ENCODE assay signal across 10 cellular contexts in the genomic region with DNA sequence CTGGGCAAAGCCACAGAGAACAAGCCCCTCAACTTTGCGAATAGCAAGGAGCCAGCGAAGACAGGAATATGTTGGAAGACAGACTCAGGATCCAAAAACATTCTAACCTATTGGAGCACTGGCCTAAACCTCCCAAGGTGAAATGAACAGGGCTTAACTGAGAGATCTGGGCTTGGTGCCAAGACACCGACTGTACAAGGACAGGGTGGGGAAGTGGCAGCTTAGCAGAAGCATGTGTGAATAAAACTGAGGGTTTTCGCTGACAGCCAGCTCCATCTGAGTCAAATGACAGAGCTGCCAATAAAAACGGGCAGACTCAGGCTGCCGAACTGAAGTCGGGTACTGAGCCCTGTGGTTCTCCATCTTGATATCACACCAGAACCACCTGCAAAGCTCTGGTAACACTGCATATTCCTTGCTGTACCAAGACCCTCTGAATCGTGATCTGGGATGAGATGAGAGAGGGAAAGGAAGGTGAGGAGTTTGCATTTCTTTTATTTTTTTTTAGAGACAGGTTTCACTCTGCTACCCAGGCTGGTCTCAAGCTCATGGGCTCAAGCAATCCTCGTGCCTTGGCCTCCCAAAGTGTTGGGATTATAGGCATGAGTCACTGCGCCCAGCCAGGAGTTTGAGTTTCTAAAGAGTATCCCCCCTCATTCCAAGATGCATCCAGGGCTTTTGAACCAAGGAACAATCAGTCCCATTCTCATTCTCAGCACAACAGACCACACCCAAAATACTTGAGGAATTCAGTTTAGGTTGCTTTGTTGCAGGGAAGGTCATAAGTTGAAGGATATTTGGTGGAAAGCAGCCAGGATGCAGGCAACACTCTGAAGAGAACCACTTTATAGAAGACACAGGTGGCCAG. TPM values are rescaled to one million over a fixed set of nuclear protein-coding genes. Genes with fewer than 3 reads are reported as not detected.
DNase-seq lines count a peak whose midpoint lies in the region; ATAC-seq and TF ChIP-seq lines count a peak whose summit lies in the region.
"Had no signal": no experiment of that assay in that cellular context is flagged by ENCODE, and none has a peak within 500 bp of the region (broad histone marks: within the 10 kb centered on the region; RNA-seq: fewer than 3 reads in every experiment).

No MANE protein-coding gene starts in this region.

- no peaks in the 10 kb centered on the region for H3K79me2 ChIP-seq in OCI-LY3 (ENCODE audit: low read length)

- peaks cover 24% of the 10 kb centered on the region for H3K4me1 ChIP-seq in CD4-positive, alpha-beta memory T cell (ENCODE audit: insufficient read depth, low read length)
- peaks cover 42% of the 10 kb centered on the region for H3K4me1 ChIP-seq in OCI-LY3 (ENCODE audit: low read length)
- H3K4me1 ChIP-seq in upper lobe of right lung: peaks cover 20% of the 10 kb centered on the region

- H3K4me3 ChIP-seq in CD4-positive, alpha-beta memory T cell (ENCODE audit: low read length in 2 of 2): no peak overlapping the region
- H3K4me3 ChIP-seq in OCI-LY3 (ENCODE audit: low read length) (no peak overlapping the region), upper lobe of right lung (no peak overlapping the region)
- H3K4me3 ChIP-seq: tibial artery had no signal

- peak overlapping the region in 6 of 8 donors; percentile 4 to 55 (median 34) for H3K4me3 Mint-ChIP-seq in CD4-positive, alpha-beta memory T cell
- no peak overlapping the region for H3K4me3 Mint-ChIP-seq in mesothelial cell of epicardium

- no peaks in the 10 kb centered on the region for H3K36me3 Mint-ChIP-seq in CD4-positive, alpha-beta memory T cell
- no peaks in the 10 kb centered on the region for H3K36me3 Mint-ChIP-seq in mesothelial cell of epicardium

- H3K9me3 ChIP-seq in CD4-positive, alpha-beta memory T cell (ENCODE audit: control insufficient read depth in 1 of 2, low read length in 2 of 2): no peaks in the 10 kb centered on the region
- H3K9me3 ChIP-seq in OCI-LY3 (ENCODE audit: insufficient read depth, low read length) (no peaks in the 10 kb centered on the region), upper lobe of right lung (no peaks in the 10 kb centered on the region)
- H3K9me3 ChIP-seq: tibial artery had no signal

- no peaks in the 10 kb centered on the region for H3K27me3 ChIP-seq in CD4-positive, alpha-beta memory T cell (ENCODE audit: insufficient read depth, low read length)
- H3K27me3 ChIP-seq in OCI-LY3 (ENCODE audit: low read depth, low read length): peaks cover 36% of the 10 kb centered on the region
- no peaks in the 10 kb centered on the region for H3K27me3 ChIP-seq in upper lobe of right lung

- H3K27ac Mint-ChIP-seq in CD4-positive, alpha-beta memory T cell: peak overlapping the region in 5 of 7 donors; percentile 8 to 80 (median 66)
- no peak overlapping the region for H3K27ac Mint-ChIP-seq in mesothelial cell of epicardium

- POLR2A ChIA-PET in CD4-positive, alpha-beta memory T cell (lab: Charles Lee; ENCODE audit: partially characterized antibody): interaction anchor here (0.6 to 1.9 kb wide), 3 partner anchors 8 to 42 kb away, joined by 3 to 9 read pairs (median 3); partner anchors contain the start of gene INAFM2

- peak overlapping the region; percentile 19 for H3K4me2 ChIP-seq in OCI-LY3 (ENCODE audit: low read length)

- CTCF ChIA-PET in CD4-positive, alpha-beta memory T cell (lab: Charles Lee; ENCODE audit: partially characterized antibody): interaction anchor here (0.6 to 23.8 kb wide), 5 partner anchors 9 to 83 kb away, joined by 5 to 634 read pairs (median 94); partner anchors contain the start of genes ANKRD63, CCDC9B and INAFM2

- ATAC-seq in upper lobe of right lung: peak; percentile 74
- ATAC-seq in GM21786 (IDR thresholded peaks at IDR 0.05; ENCODE audit: unreplicated experiment): no peak

- no peak overlapping the region for H3K27ac ChIP-seq in CD4-positive, alpha-beta memory T cell (ENCODE audit: low read depth, low read length)
- no peak overlapping the region for H3K27ac ChIP-seq in OCI-LY3 (ENCODE audit: low read length)
- no peak overlapping the region for H3K27ac ChIP-seq in upper lobe of right lung
- H3K27ac ChIP-seq: tibial artery had no signal

- TF ChIP-seq CTCF in OCI-LY3 (IDR thresholded peaks at IDR 0.05; ENCODE audit: low read depth, low read length): no peak
- no peak for TF ChIP-seq CTCF in upper lobe of right lung (IDR thresholded peaks at IDR 0.05)
- TF ChIP-seq CTCF in mesothelial cell of epicardium (IDR thresholded peaks at IDR 0.05; ENCODE audit: unreplicated experiment): no peak

- H3K9ac ChIP-seq in OCI-LY3 (ENCODE audit: low read length): no peak overlapping the region

- H4K20me1 ChIP-seq in OCI-LY3 (ENCODE audit: insufficient read depth, low read length): no peaks in the 10 kb centered on the region

- no peaks in the 10 kb centered on the region for H3K9me3 Mint-ChIP-seq in CD4-positive, alpha-beta memory T cell
- H3K9me3 Mint-ChIP-seq in mesothelial cell of epicardium: no peaks in the 10 kb centered on the region

- peak; percentile 41 to 66 (median 45) for DNase-seq in CD4-positive, alpha-beta memory T cell
- DNase-seq in KBM-7: peak; percentile 85
- DNase-seq in glomerular visceral epithelial cell (ENCODE audit: extremely low spot score): peak; percentile 53
- DNase-seq in upper lobe of right lung: peak; percentile 77
- DNase-seq in mesothelial cell of epicardium (ENCODE audit: low spot score in 2 of 2, unreplicated experiment in 2 of 2): no peak
- DNase-seq in germinal center (ENCODE audit: low spot score): no peak

- in situ Hi-C loops in KBM-7 (cut with MboI; ENCODE audit: low pct_unique_long_range_greater_than_20kb, low sequenced_read_pairs): no loop called here

- H2AFZ ChIP-seq in OCI-LY3 (ENCODE audit: low read depth, low read length): no peak overlapping the region

- no peaks in the 10 kb centered on the region for H3K36me3 ChIP-seq in CD4-positive, alpha-beta memory T cell (ENCODE audit: insufficient read depth, low read length)
- H3K36me3 ChIP-seq in OCI-LY3 (replicated peaks; ENCODE audit: low read depth, low read length) (no peaks in the 10 kb centered on the region), upper lobe of right lung (no peaks in the 10 kb centered on the region)
- H3K36me3 ChIP-seq: tibial artery had no signal

- peaks cover 0 to 3% of the 10 kb centered on the region in 2 donors for H3K27me3 Mint-ChIP-seq in CD4-positive, alpha-beta memory T cell
- peaks cover 27% of the 10 kb centered on the region for H3K27me3 Mint-ChIP-seq in mesothelial cell of epicardium (ENCODE audit: low read depth)

- H3K4me1 Mint-ChIP-seq in CD4-positive, alpha-beta memory T cell: peaks cover 16 to 28% (median 21%) of the 10 kb centered on the region in 4 donors
- H3K4me1 Mint-ChIP-seq in mesothelial cell of epicardium: peaks cover 21% of the 10 kb centered on the region

- intact Hi-C loops in CD4-positive, alpha-beta memory T cell (cut with micrococcal nuclease): no loop called here
- intact Hi-C loops in upper lobe of right lung (cut with DNase I): no loop called here

RNA-seq across cellular contexts. Expression of gene PLCB2, which starts 6.0 kb away (rescaled TPM):
- total RNA-seq in CD4-positive, alpha-beta memory T cell: 100 to 1,000 TPM; 211 to 219 TPM
- 10 to 100 TPM; 22.6 to 37.5 TPM for polyA plus RNA-seq in CD4-positive, alpha-beta memory T cell
- total RNA-seq in upper lobe of right lung (61.2 TPM), mesothelial cell of epicardium (9.8 to 11.5 TPM (median 10.7 TPM) in 3 replicates)

RNA-seq across cellular contexts. Expression of gene INAFM2, which starts 9.7 kb away (rescaled TPM):
- total RNA-seq in CD4-positive, alpha-beta memory T cell: 1 to 10 TPM; 7.2 to 7.5 TPM
- 1 to 10 TPM in 1 of 2 donors, under 1 TPM in 1; 0.08 to 2.8 TPM for polyA plus RNA-seq in CD4-positive, alpha-beta memory T cell
- total RNA-seq in upper lobe of right lung: 39.5 TPM
- 19.2 to 23.1 TPM (median 21.9 TPM) in 3 replicates for total RNA-seq in mesothelial cell of epicardium

RNA-seq across cellular contexts. Expression of gene CCDC9B, which starts 27.0 kb away (rescaled TPM):
- 1 to 10 TPM; 2.6 to 5.1 TPM for total RNA-seq in CD4-positive, alpha-beta memory T cell
- under 1 TPM in 1 of 2 donors, not detected in 1; 0.53 TPM for polyA plus RNA-seq in CD4-positive, alpha-beta memory T cell
- total RNA-seq in upper lobe of right lung: 72.5 TPM
- 23.4 to 26.9 TPM (median 26.1 TPM) in 3 replicates for total RNA-seq in mesothelial cell of epicardium

RNA-seq across cellular contexts. Expression of gene ANKRD63, which starts 30.9 kb away (rescaled TPM):
- not detected for total RNA-seq in CD4-positive, alpha-beta memory T cell
- not detected for polyA plus RNA-seq in CD4-positive, alpha-beta memory T cell
- total RNA-seq in upper lobe of right lung (not detected), mesothelial cell of epicardium (0.31 to 0.59 TPM (median 0.44 TPM) in 3 replicates)
- total RNA-seq: liver had no signal
- polyA plus RNA-seq: liver had no signal

RNA-seq across cellular contexts. Expression of gene PHGR1, which starts 37.1 kb away (rescaled TPM):
- not detected for total RNA-seq in CD4-positive, alpha-beta memory T cell
- not detected for polyA plus RNA-seq in CD4-positive, alpha-beta memory T cell
- total RNA-seq in upper lobe of right lung: not detected
- total RNA-seq in mesothelial cell of epicardium: 0.93 TPM in 1 of 3 replicates, not detected in the others
- polyA plus RNA-seq: liver had no signal

Comparison
In these comparisons a context has a peak if more than half of its experiments do, and no peak if none do; other contexts are left out.
1. DNase-seq: peak in CD4-positive, alpha-beta memory T cell (5 of 5), KBM-7 (single experiment), glomerular visceral epithelial cell (single experiment) and upper lobe of right lung (single experiment); none in mesothelial cell of epicardium (0 of 2) and germinal center (single experiment).